8 cellular contexts compared by ENCODE assay signal in genomic region chr11:33065445-33066178, GRCh38. TPM values are rescaled to one million over a fixed set of nuclear protein-coding genes. Genes with fewer than 3 reads are reported as not detected.
DNase-seq lines count a peak whose midpoint lies in the region; ATAC-seq and TF ChIP-seq lines count a peak whose summit lies in the region.

No MANE protein-coding gene starts in this region.

- peak; percentile 96 for TF ChIP-seq CTCF in GM12864 (IDR thresholded peaks at IDR 0.05; ENCODE audit: low read depth, low read length, missing control alignments)
- TF ChIP-seq CTCF in chondrocyte (IDR thresholded peaks at IDR 0.05): peak; percentile 89
- peak; percentile 95 for TF ChIP-seq CTCF in liver (IDR thresholded peaks at IDR 0.05; ENCODE audit: low read depth, low read length, missing input control)

- H3K27ac Mint-ChIP-seq in activated CD4-positive, alpha-beta T cell treated with anti-CD3 and anti-CD28 coated beads, Interleukin-2, amount 10 ng/mL, durations not matched to agents 24 days and 14 days: no peak overlapping the region
- H3K27ac Mint-ChIP-seq in chondrocyte (ENCODE audit: unreplicated experiment): no peak overlapping the region

- H3K36me3 Mint-ChIP-seq in activated CD4-positive, alpha-beta T cell treated with anti-CD3 and anti-CD28 coated beads, Interleukin-2, amount 10 ng/mL, durations not matched to agents 24 days and 14 days (ENCODE audit: low read depth): peaks cover 34% of the 10 kb centered on the region
- H3K36me3 Mint-ChIP-seq in chondrocyte (ENCODE audit: low read depth): peaks cover 17% of the 10 kb centered on the region

- H3K27me3 Mint-ChIP-seq in activated CD4-positive, alpha-beta T cell treated with anti-CD3 and anti-CD28 coated beads, Interleukin-2, amount 10 ng/mL, durations not matched to agents 24 days and 14 days: no peaks in the 10 kb centered on the region
- H3K27me3 Mint-ChIP-seq in chondrocyte (ENCODE audit: low read depth): no peaks in the 10 kb centered on the region

- intact Hi-C loops in activated CD4-positive, alpha-beta T cell treated with anti-CD3 and anti-CD28 coated beads, Interleukin-2, amount 10 ng/mL, durations not matched to agents 24 days and 14 days (cut with micrococcal nuclease): loop anchor here (1.0 to 10.0 kb wide), 3 partner anchors 105 to 256 kb away; partner anchors contain the start of gene HIPK3

- 58% methylated on average over 22 of the region's 22 CpGs for WGBS in liver

- H3K36me3 ChIP-seq in liver (ENCODE audit: control insufficient read depth in 4 of 4, insufficient read depth in 3 of 4, low read depth in 1 of 4, low read length in 3 of 4): peaks cover 3 to 14% (median 6%) of the 10 kb centered on the region in 4 donors

- DNase-seq in GM12864 (ENCODE audit: low read depth) (peak; percentile 46), NCI-H226 (peak; percentile 35), chondrocyte (ENCODE audit: low spot score) (no peak), NCI-H1048 (lab: John Stamatoyannopoulos, UW) (no peak)
- DNase-seq in activated CD4-positive, alpha-beta T cell treated with anti-CD3 and anti-CD28 coated beads, Interleukin-2, amount 10 ng/mL, durations not matched to agents 24 days and 14 days: peak; percentile 91
- peak; percentile 42 to 71 (median 65) for DNase-seq in stimulated activated CD4-positive, alpha-beta T cell treated with anti-CD3 and anti-CD28 coated beads, TNF-alpha, amount 100 ng/mL, for 24 hours (ENCODE audit: low read depth in 3 of 3)

- peak; percentile 68 for ATAC-seq in HG02885 (IDR thresholded peaks at IDR 0.05; ENCODE audit: poor library complexity, unreplicated experiment)

- no peaks in the 10 kb centered on the region for H3K9me3 Mint-ChIP-seq in activated CD4-positive, alpha-beta T cell treated with anti-CD3 and anti-CD28 coated beads, Interleukin-2, amount 10 ng/mL, durations not matched to agents 24 days and 14 days
- H3K9me3 Mint-ChIP-seq in chondrocyte (ENCODE audit: low read depth): no peaks in the 10 kb centered on the region

- no peak overlapping the region for H3K9ac ChIP-seq in liver (ENCODE audit: low read depth in 1 of 2, low read length in 2 of 2)

- no peak overlapping the region for H3K4me3 Mint-ChIP-seq in activated CD4-positive, alpha-beta T cell treated with anti-CD3 and anti-CD28 coated beads, Interleukin-2, amount 10 ng/mL, durations not matched to agents 24 days and 14 days
- H3K4me3 Mint-ChIP-seq in chondrocyte (ENCODE audit: unreplicated experiment): no peak overlapping the region

- no peak overlapping the region for H3K4me3 ChIP-seq in GM12864 (ENCODE audit: low read depth, low read length)
- H3K4me3 ChIP-seq in liver (ENCODE audit: low read depth in 1 of 3, low read length in 3 of 3): no peak overlapping the region

- H3K27ac ChIP-seq in liver (ENCODE audit: low read depth in 1 of 2, low read length in 2 of 2): no peak overlapping the region

- H3K4me1 ChIP-seq in liver (ENCODE audit: control insufficient read depth in 4 of 4, insufficient read depth in 4 of 4, low read length in 3 of 4): peaks cover 7 to 20% (median 14%) of the 10 kb centered on the region in 4 donors

- no peaks in the 10 kb centered on the region for H3K9me3 ChIP-seq in liver (ENCODE audit: control insufficient read depth in 4 of 4, low read length in 3 of 4)

- TF ChIP-seq RAD21 in liver (IDR thresholded peaks at IDR 0.05): peak; percentile 97 to 98

- H3K4me1 Mint-ChIP-seq in activated CD4-positive, alpha-beta T cell treated with anti-CD3 and anti-CD28 coated beads, Interleukin-2, amount 10 ng/mL, durations not matched to agents 24 days and 14 days: peaks cover 32% of the 10 kb centered on the region
- peaks cover 28% of the 10 kb centered on the region for H3K4me1 Mint-ChIP-seq in chondrocyte (ENCODE audit: low read depth)

- no peaks in the 10 kb centered on the region for H3K27me3 ChIP-seq in liver (ENCODE audit: control insufficient read depth in 4 of 4, insufficient read depth in 4 of 4, low read length in 3 of 4)

TF ChIP-seq in liver, 16 proteins besides CTCF, POLR2A, EP300 and RAD21:
- TF ChIP-seq RXRA (IDR thresholded peaks at IDR 0.05) (peak in 1 of 2 donors; percentile 18), JUND (IDR thresholded peaks at IDR 0.05) (no peak), HNF4A (conservative IDR thresholded peaks at IDR 0.05) (peak in 1 of 2 donors; percentile 17)

RNA-seq across cellular contexts. Expression of gene TCP11L1, which starts 26.2 kb away (rescaled TPM):
- total RNA-seq in activated CD4-positive, alpha-beta T cell treated with anti-CD3 and anti-CD28 coated beads, Interleukin-2, amount 10 ng/mL, durations not matched to agents 24 days and 14 days: 12.5 and 14.4 TPM in 2 replicates
- total RNA-seq in chondrocyte (29.2 to 41.1 TPM (median 32.5 TPM) in 3 replicates), liver (10 to 100 TPM; 10.5 to 11.7 TPM)
- 1 to 10 TPM; 2.9 to 3.3 TPM for polyA plus RNA-seq in liver

RNA-seq across cellular contexts. Expression of gene DEPDC7, which starts 49.9 kb away (rescaled TPM):
- 0.64 and 0.84 TPM in 2 replicates for total RNA-seq in activated CD4-positive, alpha-beta T cell treated with anti-CD3 and anti-CD28 coated beads, Interleukin-2, amount 10 ng/mL, durations not matched to agents 24 days and 14 days
- total RNA-seq in chondrocyte (4.1 to 5.0 TPM (median 4.7 TPM) in 3 replicates), liver (10 to 100 TPM in 1 of 2 donors, 1 to 10 TPM in 1; 7.1 to 64.8 TPM)
- polyA plus RNA-seq in liver: 10 to 100 TPM; 21.0 to 62.0 TPM

Comparison
In these comparisons a context has a peak if more than half of its experiments do, and no peak if none do; other contexts are left out.
1. DNase-seq: peak in GM12864 (single experiment), NCI-H226 (single experiment), activated CD4-positive, alpha-beta T cell treated with anti-CD3 and anti-CD28 coated beads, Interleukin-2, amount 10 ng/mL, durations not matched to agents 24 days and 14 days (single experiment) and stimulated activated CD4-positive, alpha-beta T cell treated with anti-CD3 and anti-CD28 coated beads, TNF-alpha, amount 100 ng/mL, for 24 hours (3 of 3); none in chondrocyte (single experiment) and NCI-H1048 (single experiment).
2. Peak in every context shown above with its lines, with median percentiles within 50 percentile points of each other: CTCF ChIP-seq.